Comparison of ENCODE assay signal across 16 cellular contexts in the genomic region with DNA sequence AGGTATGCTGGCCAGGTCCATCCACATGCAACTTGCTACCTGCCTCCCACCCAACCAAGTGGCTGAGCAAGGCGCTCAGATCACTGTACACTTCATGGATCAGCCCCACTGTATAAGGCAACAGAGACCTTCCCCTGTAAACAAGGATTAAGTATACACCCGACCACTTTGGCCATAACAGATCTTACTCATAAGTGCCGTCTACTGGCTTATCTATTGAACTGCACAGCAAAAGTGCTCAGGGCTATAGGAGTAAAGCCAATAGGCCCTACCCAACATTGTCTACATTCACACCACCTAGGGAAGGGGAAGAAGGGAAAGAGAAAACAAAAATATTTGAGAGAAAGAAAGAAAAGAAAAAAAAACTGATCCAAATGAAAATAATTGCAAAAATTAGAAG.
A peak's percentile ranks its signal among the peaks of the same experiment; 100 is the strongest.
DNase-seq lines count a peak whose midpoint lies in the region; ATAC-seq and TF ChIP-seq lines count a peak whose summit lies in the region.
"Had no signal": no experiment of that assay in that cellular context is flagged by ENCODE, and none has a peak within 500 bp of the region (broad histone marks: within the 10 kb centered on the region; RNA-seq: fewer than 3 reads in every experiment).

No MANE protein-coding gene starts in this region.

- H3K4me3 ChIP-seq in OCI-LY3 (ENCODE audit: low read length): no peak overlapping the region
- H3K4me3 ChIP-seq: SK-N-MC had no signal

- H3K36me3 ChIP-seq in OCI-LY3 (replicated peaks; ENCODE audit: low read depth, low read length): no peaks in the 10 kb centered on the region

- ATAC-seq in GM19463 (IDR thresholded peaks at IDR 0.05; ENCODE audit: unreplicated experiment): no peak
- ATAC-seq in HG03039 (IDR thresholded peaks at IDR 0.05; ENCODE audit: unreplicated experiment): no peak
- ATAC-seq: Panc1, Right ventricle myocardium inferior, T-cell had no signal

- no peak overlapping the region for H3K4me2 ChIP-seq in OCI-LY3 (ENCODE audit: low read length)

- no peaks in the 10 kb centered on the region; the same call in 1 of the 2 replicates for H3K9me3 ChIP-seq in OCI-LY3 (ENCODE audit: insufficient read depth, low read length)

- H3K27me3 ChIP-seq in OCI-LY3 (ENCODE audit: low read depth, low read length): no peaks in the 10 kb centered on the region

- DNase-seq in GM13977 (ENCODE audit: low spot score) (no peak), iPS DF 19.7 (ENCODE audit: low read depth, low spot score) (peak; percentile 9), cerebellar cortex (ENCODE audit: low spot score) (no peak)
- DNase-seq: CD4-positive, alpha-beta T cell; NCI-H1048; NCI-H146; NCI-H2107; NCI-H748 treated with DMSO at 0.1 percent for 48 hours; T-cell had no signal

- in situ Hi-C loops in GM13977 (cut with MboI; ENCODE audit: low pct_unique_long_range_greater_than_20kb, low sequenced_read_pairs, unreplicated experiment): no loop called here

- H3K27ac ChIP-seq in 22Rv1 (no peak overlapping the region), OCI-LY3 (ENCODE audit: low read length) (no peak overlapping the region)
- H3K27ac ChIP-seq: SK-N-MC had no signal

- TF ChIP-seq CTCF in 22Rv1 (IDR thresholded peaks at IDR 0.05) (0 out of 2 replicates have a peak, but pooled peaks have one; percentile 17), GM13977 (IDR thresholded peaks at IDR 0.05; ENCODE audit: extremely low read depth, insufficient read depth, missing control alignments) (peak; percentile 23), OCI-LY3 (IDR thresholded peaks at IDR 0.05; ENCODE audit: low read depth, low read length) (peak; percentile 20; the same call in 1 of the 2 replicates)

- H3K9ac ChIP-seq in OCI-LY3 (ENCODE audit: low read length): no peak overlapping the region

- no peaks in the 10 kb centered on the region for H3K79me2 ChIP-seq in OCI-LY3 (ENCODE audit: low read length)

- no peaks in the 10 kb centered on the region for H3K4me1 ChIP-seq in OCI-LY3 (ENCODE audit: low read length)

- no peak overlapping the region for H2AFZ ChIP-seq in OCI-LY3 (ENCODE audit: low read depth, low read length)

- no peaks in the 10 kb centered on the region for H4K20me1 ChIP-seq in OCI-LY3 (ENCODE audit: insufficient read depth, low read length)
